26 cellular contexts compared by ENCODE assay signal in the genomic region with DNA sequence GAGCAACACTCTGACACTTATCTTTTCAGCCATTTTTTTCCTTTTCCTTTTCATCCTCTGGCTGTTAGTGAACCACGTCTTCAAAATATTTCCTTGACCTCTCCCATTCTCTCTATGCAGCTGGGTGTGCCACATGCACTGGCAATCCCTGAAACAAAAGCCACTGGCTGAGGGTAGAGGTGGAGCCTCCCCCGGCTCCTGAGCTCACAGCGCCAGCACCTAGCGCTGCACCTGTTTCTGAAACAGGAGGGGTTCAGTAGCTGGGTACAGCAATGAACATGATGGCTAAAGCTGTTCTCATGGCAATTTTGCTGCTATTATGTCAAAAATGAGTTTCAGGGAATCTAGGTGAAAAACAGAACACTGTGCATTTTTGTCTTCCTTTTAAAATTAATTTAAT.
"Had no signal": no experiment of that assay in that cellular context is flagged by ENCODE, and none has a peak within 500 bp of the region (broad histone marks: within the 10 kb centered on the region; RNA-seq: fewer than 3 reads in every experiment).

No MANE protein-coding gene starts in this region.

- H3K27ac Mint-ChIP-seq: immature natural killer cell; stimulated activated memory B cell treated with anti-CD40 and anti-IgM and Interleukin-4, amounts not matched to agents 10 μg/mL and 1 μg/mL and 100 μg/mL, for 72 hours; type B pancreatic cell had no signal

- H3K4me1 ChIP-seq: esophagus squamous epithelium, lower lobe of right lung, parathyroid adenoma, prostate gland, right atrium auricular region, tibial artery had no signal

- DNase-seq: dermis blood vessel endothelial cell; effector memory CD4-positive, alpha-beta T cell; esophagus squamous epithelium; foreskin melanocyte; immature natural killer cell; islet precursor cell; kidney glomerular epithelial cell; left colon; left ventricle myocardium superior; lower lobe of right lung; naive thymus-derived CD8-positive, alpha-beta T cell; stimulated activated CD4-positive, alpha-beta T cell treated with anti-CD3 and anti-CD28 coated beads, Interleukin-2, amount 100 ng/mL, for 24 hours; stimulated activated CD4-positive, alpha-beta T cell treated with anti-CD3 and anti-CD28 coated beads, Interleukin-4, amount 100 ng/mL, for 24 hours; stimulated activated naive CD8-positive, alpha-beta T cell treated with anti-CD3 and anti-CD28 coated beads, Interleukin-15, Interleukin-2, amounts not matched to agents 100 U/mL and 50 U/mL, for 24 hours; substantia nigra; testis; tibial artery had no signal

- H3K4me1 Mint-ChIP-seq: immature natural killer cell; stimulated activated memory B cell treated with anti-CD40 and anti-IgM and Interleukin-4, amounts not matched to agents 10 μg/mL and 1 μg/mL and 100 μg/mL, for 72 hours had no signal

- H3K27me3 ChIP-seq: esophagus squamous epithelium, right atrium auricular region, testis had no signal

- H3K36me3 ChIP-seq: esophagus squamous epithelium, lower lobe of right lung, prostate gland, right atrium auricular region, tibial artery had no signal

- H3K9me3 Mint-ChIP-seq: immature natural killer cell; naive thymus-derived CD8-positive, alpha-beta T cell; neural crest cell; stimulated activated memory B cell treated with anti-CD40 and anti-IgM and Interleukin-4, amounts not matched to agents 10 μg/mL and 1 μg/mL and 100 μg/mL, for 72 hours; type B pancreatic cell had no signal

- H3K9me3 ChIP-seq: esophagus squamous epithelium, lower lobe of right lung, prostate gland, right atrium auricular region, testis, tibial artery had no signal

- H3K4me3 Mint-ChIP-seq: immature natural killer cell; naive thymus-derived CD8-positive, alpha-beta T cell; neural crest cell; stimulated activated memory B cell treated with anti-CD40 and anti-IgM and Interleukin-4, amounts not matched to agents 10 μg/mL and 1 μg/mL and 100 μg/mL, for 72 hours; type B pancreatic cell had no signal

- H3K27ac ChIP-seq: coronary artery, esophagus squamous epithelium, lower lobe of right lung, parathyroid adenoma, prostate gland, right atrium auricular region, testis, tibial artery had no signal

- H3K36me3 Mint-ChIP-seq: immature natural killer cell; naive thymus-derived CD8-positive, alpha-beta T cell; stimulated activated memory B cell treated with anti-CD40 and anti-IgM and Interleukin-4, amounts not matched to agents 10 μg/mL and 1 μg/mL and 100 μg/mL, for 72 hours; type B pancreatic cell had no signal

- H3K4me3 ChIP-seq: coronary artery, esophagus squamous epithelium, lower lobe of right lung, prostate gland, right atrium auricular region, smooth muscle cell, testis, tibial artery had no signal

- H3K27me3 Mint-ChIP-seq: stimulated activated memory B cell treated with anti-CD40 and anti-IgM and Interleukin-4, amounts not matched to agents 10 μg/mL and 1 μg/mL and 100 μg/mL, for 72 hours; type B pancreatic cell had no signal

- ATAC-seq: left colon; left ventricle myocardium superior; lower lobe of right lung; naive thymus-derived CD8-positive, alpha-beta T cell; sciatic nerve; stimulated activated memory B cell treated with anti-CD40 and anti-IgM and Interleukin-4, amounts not matched to agents 10 μg/mL and 1 μg/mL and 100 μg/mL, for 72 hours; stimulated activated naive CD8-positive, alpha-beta T cell treated with anti-CD3 and anti-CD28 coated beads, Interleukin-15, Interleukin-2, amounts not matched to agents 100 U/mL and 50 U/mL, for 24 hours had no signal
